7 cellular contexts compared by ENCODE assay signal in the genomic region with DNA sequence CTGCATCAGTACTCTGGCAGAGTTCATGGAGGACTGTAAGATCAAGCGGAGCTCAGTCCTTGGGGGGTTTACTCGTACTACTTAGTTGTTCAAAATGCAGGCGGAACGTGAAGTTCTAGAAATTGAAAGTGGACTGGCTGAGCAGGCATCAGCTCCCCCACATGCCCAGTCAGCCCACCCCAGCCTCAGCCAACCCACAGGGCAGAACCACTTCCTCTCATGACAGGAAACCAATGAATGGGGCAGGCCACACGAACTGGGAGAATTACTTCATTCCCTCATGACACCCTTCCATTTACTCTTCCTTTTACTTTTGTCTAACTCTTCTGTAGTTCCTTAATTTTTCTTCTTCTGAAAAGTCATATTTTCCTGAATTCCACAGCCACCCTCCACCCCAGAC.
A peak's percentile ranks its signal among the peaks of the same experiment; 100 is the strongest.
DNase-seq lines count a peak whose midpoint lies in the region; ATAC-seq and TF ChIP-seq lines count a peak whose summit lies in the region.

No MANE protein-coding gene starts in this region.

- DNase-seq in activated B cell treated with CpG ODN at 0.5 μM for 24 hours (peak; percentile 48), putamen (ENCODE audit: low spot score) (peak; percentile 28), NCI-H345 treated with DMSO at 0.1 percent for 48 hours (lab: John Stamatoyannopoulos, UW; ENCODE audit: unreplicated experiment) (no peak), NCI-H82 (lab: John Stamatoyannopoulos, UW) (no peak)
- no peak for DNase-seq in stimulated activated CD4-positive, alpha-beta T cell treated with anti-CD3 and anti-CD28 coated beads, Interleukin-4, amount 100 ng/mL, for 4 hours

- CTCF ChIA-PET in activated B cell treated with CpG ODN at 0.5 μM for 24 hours (lab: Charles Lee), result no interaction called here

- no peak for TF ChIP-seq CTCF in activated B cell treated with CpG ODN at 0.5 μM for 24 hours (IDR thresholded peaks at IDR 0.05)

- peaks cover 28% of the 10 kb centered on the region for H3K4me1 Mint-ChIP-seq in activated B cell treated with CpG ODN at 0.5 μM for 24 hours

- POLR2A ChIA-PET in activated B cell treated with CpG ODN at 0.5 μM for 24 hours (lab: Charles Lee), result interaction anchor here (0.6 to 1.9 kb wide), 5 partner anchors 15 to 802 kb away, joined by 4 to 12 read pairs (median 7); a partner anchor contains a TSS

- ATAC-seq in GM19035 (IDR thresholded peaks at IDR 0.05; ENCODE audit: unreplicated experiment) (peak; percentile 63), HG02981 (IDR thresholded peaks at IDR 0.05; ENCODE audit: unreplicated experiment) (peak; percentile 82), activated B cell treated with CpG ODN at 0.5 μM for 24 hours (ENCODE audit: low read depth) (peak; percentile 99)

- peaks cover 6% of the 10 kb centered on the region for H3K36me3 Mint-ChIP-seq in activated B cell treated with CpG ODN at 0.5 μM for 24 hours (ENCODE audit: low read depth)

- intact Hi-C loops in activated B cell treated with CpG ODN at 0.5 μM for 24 hours (cut with micrococcal nuclease), result loop anchor here (2.0 to 5.0 kb wide), 3 partner anchors 108 to 286 kb away; a partner anchor contains a TSS

- peak overlapping the region; percentile 76 for H3K4me3 Mint-ChIP-seq in activated B cell treated with CpG ODN at 0.5 μM for 24 hours

- H3K27ac Mint-ChIP-seq in activated B cell treated with CpG ODN at 0.5 μM for 24 hours, result peak overlapping the region; percentile 85

- no peaks in the 10 kb centered on the region for H3K9me3 Mint-ChIP-seq in activated B cell treated with CpG ODN at 0.5 μM for 24 hours

- H3K27me3 Mint-ChIP-seq in activated B cell treated with CpG ODN at 0.5 μM for 24 hours, result no peaks in the 10 kb centered on the region

Comparison
In these comparisons a context has a peak if more than half of its experiments do, and no peak if none do; other contexts are left out.
1. DNase-seq: peak in activated B cell treated with CpG ODN at 0.5 μM for 24 hours (single experiment) and putamen (single experiment); none in NCI-H345 treated with DMSO at 0.1 percent for 48 hours (single experiment), NCI-H82 (single experiment) and stimulated activated CD4-positive, alpha-beta T cell treated with anti-CD3 and anti-CD28 coated beads, Interleukin-4, amount 100 ng/mL, for 4 hours (0 of 2).
2. Peak in every context shown above with its lines, with median percentiles within 50 percentile points of each other: ATAC-seq.